11 cellular contexts compared by ENCODE assay signal in the genomic region with DNA sequence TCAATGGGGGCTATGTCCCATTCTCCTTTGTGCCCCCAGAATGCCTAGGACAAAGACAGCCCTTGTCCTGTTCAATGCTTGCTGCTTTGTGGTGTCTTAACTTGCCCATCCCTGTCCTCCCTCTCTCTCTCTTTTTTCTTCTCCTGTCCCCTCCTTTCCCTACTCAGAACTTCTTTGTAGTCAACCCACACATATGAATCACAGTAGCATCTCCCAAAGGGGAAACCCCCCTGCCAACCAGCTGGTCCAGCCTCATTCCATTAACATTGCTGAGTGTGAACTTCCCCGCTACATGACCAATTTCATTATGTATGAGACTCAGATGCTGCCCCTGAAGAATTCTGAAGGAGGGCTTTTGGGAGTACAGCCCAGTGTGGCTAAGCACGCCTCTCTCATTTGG.
A peak's percentile ranks its signal among the peaks of the same experiment; 100 is the strongest.
DNase-seq lines count a peak whose midpoint lies in the region; ATAC-seq and TF ChIP-seq lines count a peak whose summit lies in the region.
"Had no signal": no experiment of that assay in that cellular context is flagged by ENCODE, and none has a peak within 500 bp of the region (broad histone marks: within the 10 kb centered on the region; RNA-seq: fewer than 3 reads in every experiment).

No MANE protein-coding gene starts in this region.

- H3K27me3 Mint-ChIP-seq in CD4-positive, alpha-beta T cell = peaks cover 15% of the 10 kb centered on the region

- TF ChIP-seq CTCF in brain microvascular endothelial cell (IDR thresholded peaks at IDR 0.05; ENCODE audit: low read depth, low read length, missing control alignments) (no peak), sigmoid colon (IDR thresholded peaks at IDR 0.05) (no peak)
- TF ChIP-seq CTCF in CD4-positive, alpha-beta T cell (IDR thresholded peaks at IDR 0.05) = no peak

- H3K27ac ChIP-seq in brain microvascular endothelial cell (peak overlapping the region; percentile 55), sigmoid colon (no peak overlapping the region)
- H3K27ac ChIP-seq in CD4-positive, alpha-beta T cell (ENCODE audit: low read depth, low read length) = no peak overlapping the region
- H3K27ac ChIP-seq: KMS-11, left ventricle myocardium inferior had no signal

- H3K36me3 Mint-ChIP-seq in CD4-positive, alpha-beta T cell (ENCODE audit: low read depth) = no peaks in the 10 kb centered on the region

- peaks cover 0 to 5% (median 0%) of the 10 kb centered on the region in 4 donors for H3K4me1 ChIP-seq in sigmoid colon
- H3K4me1 ChIP-seq: left ventricle myocardium inferior had no signal

- H3K27me3 ChIP-seq in brain microvascular endothelial cell (replicated peaks) = no peaks in the 10 kb centered on the region
- H3K27me3 ChIP-seq in CD4-positive, alpha-beta T cell (ENCODE audit: control insufficient read depth, insufficient read depth, low read length) = peaks cover 21% of the 10 kb centered on the region
- H3K27me3 ChIP-seq in sigmoid colon = no peaks in the 10 kb centered on the region

- H3K27ac Mint-ChIP-seq in CD4-positive, alpha-beta T cell = no peak overlapping the region

- peaks cover 4% of the 10 kb centered on the region for H3K9me3 Mint-ChIP-seq in CD4-positive, alpha-beta T cell

- H3K36me3 ChIP-seq in brain microvascular endothelial cell (replicated peaks) = no peaks in the 10 kb centered on the region
- H3K36me3 ChIP-seq in sigmoid colon = no peaks in the 10 kb centered on the region
- H3K36me3 ChIP-seq: left ventricle myocardium inferior had no signal

- no peak overlapping the region for H3K4me3 Mint-ChIP-seq in CD4-positive, alpha-beta T cell

- WGBS in sigmoid colon, 2 donors = 89 to 90% methylated on average over 2 of the region's 2 CpGs

- no peak for TF ChIP-seq POLR2A in sigmoid colon (IDR thresholded peaks at IDR 0.05)

- no peak for TF ChIP-seq EP300 in sigmoid colon (IDR thresholded peaks at IDR 0.05)

- H3K9me3 ChIP-seq in CD4-positive, alpha-beta T cell (ENCODE audit: control insufficient read depth, low read length) = no peaks in the 10 kb centered on the region
- H3K9me3 ChIP-seq in sigmoid colon = no peaks in the 10 kb centered on the region
- H3K9me3 ChIP-seq: left ventricle myocardium inferior had no signal

- intact Hi-C loops in CD4-positive, alpha-beta T cell (cut with DNase I, micrococcal nuclease) = no loop called here
- intact Hi-C loops in sigmoid colon (cut with DNase I) = no loop called here

- POLR2A ChIA-PET in CD4-positive, alpha-beta T cell (lab: Charles Lee) = no interaction called here

- H3K4me3 ChIP-seq in brain microvascular endothelial cell (ENCODE audit: low read depth, low read length) = no peak overlapping the region
- H3K4me3 ChIP-seq in sigmoid colon = no peak overlapping the region
- H3K4me3 ChIP-seq: left ventricle myocardium inferior had no signal

- ATAC-seq in CD4-positive, alpha-beta T cell (ENCODE audit: poor library complexity) = no peak
- ATAC-seq in HG02885 (IDR thresholded peaks at IDR 0.05; ENCODE audit: poor library complexity, unreplicated experiment) = no peak

- no peaks in the 10 kb centered on the region for H3K4me1 Mint-ChIP-seq in CD4-positive, alpha-beta T cell (ENCODE audit: low read depth)

- DNase-seq in AG20443 (ENCODE audit: low spot score) = peak; percentile 84
- peak; percentile 47 for DNase-seq in HS-27A (ENCODE audit: low read depth)
- peak; percentile 83 for DNase-seq in brain microvascular endothelial cell
- peak; percentile 90 for DNase-seq in myocyte (ENCODE audit: low read depth)
- no peak for DNase-seq in G401 (ENCODE audit: low spot score)
- no peak for DNase-seq in CD4-positive, alpha-beta T cell
- DNase-seq in sigmoid colon = no peak
- DNase-seq: activated CD4-positive, alpha-beta T cell treated with anti-CD3 and anti-CD28 coated beads, Interleukin-2, amount 50 U/mL, for 4 hours; left ventricle myocardium inferior had no signal

- in situ Hi-C loops in brain microvascular endothelial cell (cut with HindIII; ENCODE audit: low pct_ligation_motif_present, low sequenced_read_pairs) = no loop called here
- in situ Hi-C loops in G401 (cut with HindIII; ENCODE audit: low sequenced_read_pairs) = no loop called here

- CTCF ChIA-PET in CD4-positive, alpha-beta T cell (lab: Charles Lee) = no interaction called here

Comparison
In these comparisons a context has a peak if more than half of its experiments do, and no peak if none do; other contexts are left out.
1. DNase-seq: peak in AG20443 (single experiment), HS-27A (single experiment), brain microvascular endothelial cell (single experiment) and myocyte (single experiment); none in G401 (single experiment), CD4-positive, alpha-beta T cell (0 of 10) and sigmoid colon (single experiment).